10 cellular contexts compared by ENCODE assay signal in genomic region chr1:95035536-95035935, GRCh38. TPM values are rescaled to one million over a fixed set of nuclear protein-coding genes. Genes with fewer than 3 reads are reported as not detected.
DNase-seq lines count a peak whose midpoint lies in the region; ATAC-seq, FAIRE-seq and TF ChIP-seq lines count a peak whose summit lies in the region.
"Had no signal": no experiment of that assay in that cellular context is flagged by ENCODE, and none has a peak within 500 bp of the region (broad histone marks: within the 10 kb centered on the region; RNA-seq: fewer than 3 reads in every experiment).

No MANE protein-coding gene starts in this region.

- BruUV-seq in IMR-90 (replicated peaks; lab: Mats Ljungman, UMichigan) (no TSS peak), GM12878 (replicated peaks; lab: Mats Ljungman, UMichigan) (no TSS peak), OCI-LY7 (replicated peaks; lab: Mats Ljungman, UMichigan) (no TSS peak)

- H3K9ac ChIP-seq in IMR-90 (ENCODE audit: low read depth, low read length) (no peak overlapping the region), GM12878 (ENCODE audit: control insufficient read depth, insufficient read depth, low read length) (no peak overlapping the region), mesenchymal stem cell (ENCODE audit: low read length) (peak overlapping the region; percentile 39)

- POLR2A ChIA-PET in IMR-90 (lab: Charles Lee; ENCODE audit: unreplicated experiment) (interaction anchor here (0.7 kb wide), 1 partner anchor 618 kb away, joined by 3 read pairs; no protein-coding TSS in a partner anchor), GM12878 (lab: Charles Lee) (no interaction called here), OCI-LY7 (lab: Charles Lee) (no interaction called here)

- H2AK9ac ChIP-seq in IMR-90 (replicated peaks; ENCODE audit: low read depth, low read length, poor library complexity), result no peak overlapping the region

- peak overlapping the region; percentile 52; the same call in 1 of the 2 replicates for H3K4me2 ChIP-seq in IMR-90 (ENCODE audit: low read depth, low read length)
- no peak overlapping the region for H3K4me2 ChIP-seq in GM12878 (ENCODE audit: control insufficient read depth, insufficient read depth)
- no peak overlapping the region for H3K4me2 ChIP-seq in mesenchymal stem cell (ENCODE audit: low read length, poor library complexity, severe bottlenecking)
- no peak overlapping the region for H3K4me2 ChIP-seq in OCI-LY7 (ENCODE audit: low read length)

- peak overlapping the region; percentile 60; the same call in 1 of the 2 replicates for H2BK20ac ChIP-seq in IMR-90 (ENCODE audit: low read depth, low read length)

- H3K23ac ChIP-seq in IMR-90 (ENCODE audit: low read depth, low read length), result no peak overlapping the region
- H3K23ac ChIP-seq in mesenchymal stem cell (ENCODE audit: low read length in 2 of 2), result no peak overlapping the region

- H4K5ac ChIP-seq in IMR-90 (ENCODE audit: low read depth, low read length), result peak overlapping the region; percentile 57; the same call in 1 of the 2 replicates

- H3K79me1 ChIP-seq in IMR-90 (ENCODE audit: low read depth in 1 of 2, low read length in 2 of 2), result peaks cover 6 to 22% of the 10 kb centered on the region in 2 experiments; a peak in 3 of 4 replicates
- peaks cover 11% of the 10 kb centered on the region for H3K79me1 ChIP-seq in mesenchymal stem cell (replicated peaks; ENCODE audit: low read length, poor library complexity, severe bottlenecking)

- no CpG with 5 or more reads among the region's 1 CpG for WGBS in IMR-90 (ENCODE audit: extremely low coverage in 2 of 2, insufficient read length in 1 of 2), 2 experiments
- 94% methylated on average over 1 of the region's 1 CpG for WGBS in GM12878 (ENCODE audit: insufficient coverage, insufficient replicate concordance, low lambda C conversion rate, missing lambda C conversion rate)
- no CpG with 5 or more reads among the region's 1 CpG for WGBS in mesenchymal stem cell

- RAD21 ChIA-PET in GM12878 (lab: Charles Lee; ENCODE audit: unreplicated experiment), result no interaction called here

- SMC1A ChIA-PET in GM12878 (lab: Charles Lee; ENCODE audit: uncharacterized antibody, unreplicated experiment), result no interaction called here

- H3K56ac ChIP-seq in IMR-90 (ENCODE audit: extremely low read depth, insufficient read depth, low read length), result no peak overlapping the region

- no peaks in the 10 kb centered on the region for H3K79me2 ChIP-seq in GM12878 (ENCODE audit: control insufficient read depth, insufficient read depth, low read length)
- no peaks in the 10 kb centered on the region for H3K79me2 ChIP-seq in OCI-LY7 (ENCODE audit: insufficient read depth, low read depth, low read length)

- H2BK15ac ChIP-seq in IMR-90 (ENCODE audit: low read depth, low read length), result peak overlapping the region; percentile 63; the same call in 2 of the 3 replicates
- H2BK15ac ChIP-seq in mesenchymal stem cell (ENCODE audit: low read depth, poor library complexity, severe bottlenecking), result no peak overlapping the region

- TF ChIP-seq POLR2A in IMR-90 (IDR thresholded peaks at IDR 0.05; ENCODE audit: low read depth, low read length) (no peak), GM12878 (IDR thresholded peaks at IDR 0.05; ENCODE audit: low read depth, low read length) (no peak)

- H2BK120ac ChIP-seq in IMR-90 (ENCODE audit: low read depth, low read length) (0 out of 2 replicates have a peak overlapping the region, but pooled peaks have one; percentile 83), mesenchymal stem cell (ENCODE audit: low read depth, low read length) (no peak overlapping the region)

- no peaks in the 10 kb centered on the region for H4K20me1 ChIP-seq in IMR-90 (ENCODE audit: insufficient read depth, low read length)
- H4K20me1 ChIP-seq in GM12878 (ENCODE audit: control insufficient read depth, insufficient read depth), result no peaks in the 10 kb centered on the region
- H4K20me1 ChIP-seq in OCI-LY7 (ENCODE audit: insufficient read depth, low read length), result no peaks in the 10 kb centered on the region

- dilution Hi-C loops in IMR-90 (cut with HindIII; ENCODE audit: low sequenced_read_pairs, unreplicated experiment), result no loop called here

- H3K27me3 ChIP-seq in IMR-90 (ENCODE audit: control insufficient read depth, insufficient read depth, low read length), result no peaks in the 10 kb centered on the region
- no peaks in the 10 kb centered on the region for H3K27me3 ChIP-seq in GM12878 (replicated peaks in 1 of 2; ENCODE audit: control insufficient read depth in 2 of 2, insufficient read depth in 2 of 2, low read length in 1 of 2)
- no peaks in the 10 kb centered on the region for H3K27me3 ChIP-seq in mesenchymal stem cell (ENCODE audit: control insufficient read depth in 1 of 2, insufficient read depth in 1 of 2, low read length in 2 of 2)
- no peaks in the 10 kb centered on the region for H3K27me3 ChIP-seq in dorsolateral prefrontal cortex
- H3K27me3 ChIP-seq: cardiac muscle cell had no signal

- H3K9me3 ChIP-seq in IMR-90 (ENCODE audit: control insufficient read depth, insufficient read depth, low read length), result no peaks in the 10 kb centered on the region
- H3K9me3 ChIP-seq in GM12878 (replicated peaks; ENCODE audit: control insufficient read depth, insufficient read depth, low read length), result no peaks in the 10 kb centered on the region
- H3K9me3 ChIP-seq in mesenchymal stem cell (ENCODE audit: control insufficient read depth, low read length), result no peaks in the 10 kb centered on the region
- no peaks in the 10 kb centered on the region for H3K9me3 ChIP-seq in OCI-LY7 (ENCODE audit: low read length)

- H2AK5ac ChIP-seq in IMR-90 (ENCODE audit: low read depth, low read length), result peak overlapping the region; percentile 59; the same call in 1 of the 2 replicates
- H2AK5ac ChIP-seq in mesenchymal stem cell (ENCODE audit: low read length, severe bottlenecking), result no peak overlapping the region

- H3K4me3 ChIP-seq in AG10803 (ENCODE audit: low read length) (no peak overlapping the region), IMR-90 (ENCODE audit: insufficient read depth, low read depth, low read length) (no peak overlapping the region), GM12878 (no peak overlapping the region), mesenchymal stem cell (ENCODE audit: insufficient read depth in 1 of 2, low read depth in 1 of 2, low read length in 2 of 2) (no peak overlapping the region), OCI-LY7 (ENCODE audit: low read depth, low read length, poor library complexity, severe bottlenecking) (no peak overlapping the region), dorsolateral prefrontal cortex (no peak overlapping the region)
- H3K4me3 ChIP-seq: cardiac muscle cell had no signal

- H3K4me1 ChIP-seq in IMR-90 (ENCODE audit: control insufficient read depth, insufficient read depth, low read length) (peaks cover 18% of the 10 kb centered on the region), GM12878 (ENCODE audit: control insufficient read depth, insufficient read depth, low read length) (no peaks in the 10 kb centered on the region), mesenchymal stem cell (ENCODE audit: control insufficient read depth, insufficient read depth, low read depth, low read length) (peaks cover 5% of the 10 kb centered on the region), OCI-LY7 (ENCODE audit: insufficient read depth, low read length, poor library complexity, severe bottlenecking) (no peaks in the 10 kb centered on the region)

- no peak overlapping the region for H3K27ac ChIP-seq in IMR-90 (ENCODE audit: insufficient read depth, low read length)
- H3K27ac ChIP-seq in GM12878 (ENCODE audit: control insufficient read depth, insufficient read depth), result no peak overlapping the region
- peak overlapping the region; percentile 49 for H3K27ac ChIP-seq in mesenchymal stem cell (ENCODE audit: low read length, poor library complexity, severe bottlenecking)
- H3K27ac ChIP-seq in OCI-LY7 (ENCODE audit: low read depth, low read length, poor library complexity, severe bottlenecking), result no peak overlapping the region
- no peak overlapping the region for H3K27ac ChIP-seq in dorsolateral prefrontal cortex
- H3K27ac ChIP-seq: cardiac muscle cell had no signal

- H2BK5ac ChIP-seq in IMR-90 (ENCODE audit: low read depth, low read length, poor library complexity, severe bottlenecking), result peak overlapping the region; percentile 90
- H2BK5ac ChIP-seq in mesenchymal stem cell (ENCODE audit: low read depth, low read length, poor library complexity, severe bottlenecking), result no peak overlapping the region

- TF ChIP-seq RAD21 in IMR-90 (IDR thresholded peaks at IDR 0.05; ENCODE audit: low read length) (no peak), GM12878 (IDR thresholded peaks at IDR 0.05; ENCODE audit: insufficient read depth, low read depth, low read length) (no peak)

- FAIRE-seq in GM12878 (lab: Jason Lieb, UNC), result no peak

- H3K9me1 ChIP-seq in IMR-90 (ENCODE audit: insufficient read depth, low read length), result peaks cover 14% of the 10 kb centered on the region

- intact Hi-C loops in IMR-90 (cut with micrococcal nuclease), result no loop called here
- intact Hi-C loops in GM12878 (cut with micrococcal nuclease; ENCODE audit: unreplicated experiment), result no loop called here
- intact Hi-C loops in OCI-LY7 (cut with micrococcal nuclease; ENCODE audit: unreplicated experiment), result no loop called here
- intact Hi-C loops in dorsolateral prefrontal cortex (cut with DNase I), result no loop called here

- H2AFZ ChIP-seq in IMR-90 (replicated peaks; ENCODE audit: low read length, poor library complexity) (no peak overlapping the region), GM12878 (ENCODE audit: control insufficient read depth, low read depth, low read length) (no peak overlapping the region), mesenchymal stem cell (ENCODE audit: low read depth, low read length) (no peak overlapping the region), OCI-LY7 (ENCODE audit: low read length) (no peak overlapping the region)

- in situ Hi-C loops in IMR-90 (cut with MboI; ENCODE audit: low sequenced_read_pairs), result loop anchor here (5.0 kb wide), 1 partner anchor 113 kb away; no protein-coding TSS in a partner anchor
- in situ Hi-C loops in GM12878 (cut with MboI), result no loop called here

- peak; percentile 94 for DNase-seq in AG10803 (ENCODE audit: low read depth)
- DNase-seq in IMR-90, result peak; percentile 97
- DNase-seq in GM12878 (ENCODE audit: low read depth, low spot score), result no peak
- DNase-seq in mesenchymal stem cell, result peak; percentile 89
- no peak for DNase-seq in retina
- DNase-seq in islet precursor cell, result no peak
- DNase-seq in OCI-LY7 (ENCODE audit: low spot score), result no peak
- DNase-seq in dorsolateral prefrontal cortex, result no peak
- DNase-seq: NCI-H1417 treated with DMSO at 0.1 percent for 48 hours had no signal

- H3K4ac ChIP-seq in IMR-90 (ENCODE audit: low read depth, low read length), result peak overlapping the region; percentile 92; the same call in 1 of the 2 replicates
- H3K4ac ChIP-seq in mesenchymal stem cell (ENCODE audit: low read depth in 1 of 2, low read length in 2 of 2), result no peak overlapping the region

- H3K9me2 ChIP-seq in OCI-LY7 (ENCODE audit: insufficient read depth, low read length), result no peaks in the 10 kb centered on the region

- peak overlapping the region; percentile 62 for H3K14ac ChIP-seq in IMR-90 (replicated peaks; ENCODE audit: low read depth, low read length)
- no peak overlapping the region for H3K14ac ChIP-seq in mesenchymal stem cell (ENCODE audit: low read length in 2 of 2)

- peak overlapping the region in 1 of 2 experiments; percentile 70; a peak in 1 of 4 replicates for H4K8ac ChIP-seq in IMR-90 (ENCODE audit: low read depth in 2 of 2, low read length in 2 of 2)
- no peak overlapping the region for H4K8ac ChIP-seq in mesenchymal stem cell (ENCODE audit: low read length)

- CTCF ChIA-PET in IMR-90 (lab: Yijun Ruan, JAX) (no interaction called here), GM12878 (lab: Yijun Ruan, JAX) (interaction anchor here (1.4 kb wide), 1 partner anchor 8 kb away, joined by 6 read pairs; no protein-coding TSS in a partner anchor), OCI-LY7 (lab: Charles Lee; ENCODE audit: unreplicated experiment) (no interaction called here)

- no peak for TF ChIP-seq EP300 in GM12878 (IDR thresholded peaks at IDR 0.05; ENCODE audit: borderline replicate concordance in 1 of 2, control insufficient read depth in 1 of 2, low read depth in 2 of 2, low read length in 2 of 2)

- H2BK12ac ChIP-seq in mesenchymal stem cell (ENCODE audit: low read length in 2 of 2), result no peak overlapping the region

- H3K18ac ChIP-seq in IMR-90 (ENCODE audit: low read depth, low read length), result peak overlapping the region; percentile 86; the same call in 1 of the 2 replicates
- no peak overlapping the region for H3K18ac ChIP-seq in mesenchymal stem cell (ENCODE audit: low read depth in 1 of 2, low read length in 2 of 2)

- TF ChIP-seq CTCF in AG10803 (conservative IDR thresholded peaks at IDR 0.05; ENCODE audit: low read length) (no peak), IMR-90 (conservative IDR thresholded peaks at IDR 0.05; ENCODE audit: low read depth, low read length) (no peak), GM12878 (IDR thresholded peaks at IDR 0.05 in 2 of 3, conservative IDR thresholded peaks at IDR 0.05 in 1 of 3; ENCODE audit: control insufficient read depth in 2 of 3, extremely low read depth in 1 of 3, insufficient read depth in 1 of 3, low read depth in 3 of 3, low read length in 3 of 3) (no peak), OCI-LY7 (conservative IDR thresholded peaks at IDR 0.05; ENCODE audit: low read length) (no peak), dorsolateral prefrontal cortex (IDR thresholded peaks at IDR 0.05 in 54 of 56, conservative IDR thresholded peaks at IDR 0.05 in 2 of 56; ENCODE audit: low read depth in 1 of 56, partially characterized antibody in 56 of 56) (no peak)

- H3K36me3 ChIP-seq in IMR-90 (ENCODE audit: control insufficient read depth, insufficient read depth, low read length) (no peaks in the 10 kb centered on the region), GM12878 (ENCODE audit: control insufficient read depth in 2 of 2, insufficient read depth in 2 of 2, low read length in 1 of 2) (no peaks in the 10 kb centered on the region), mesenchymal stem cell (ENCODE audit: control insufficient read depth in 1 of 2, insufficient read depth in 2 of 2, low read depth in 1 of 2, low read length in 2 of 2) (no peaks in the 10 kb centered on the region), OCI-LY7 (ENCODE audit: insufficient read depth, low read length) (no peaks in the 10 kb centered on the region)
- H3K36me3 ChIP-seq: cardiac muscle cell had no signal

- H4K91ac ChIP-seq in IMR-90 (ENCODE audit: insufficient read depth, low read depth, low read length) (no peak overlapping the region), mesenchymal stem cell (ENCODE audit: low read length) (no peak overlapping the region)

- peak; percentile 67 for ATAC-seq in IMR-90 (ENCODE audit: low read depth)
- ATAC-seq in GM12878, result no peak

RNA-seq across cellular contexts. Expression of gene ALG14, which starts 37.2 kb away (rescaled TPM):
- total RNA-seq in IMR-90 (2012; rRNA removed), result 1.4 and 2.0 TPM in 2 replicates
- polyA plus RNA-seq in IMR-90 (2012; rRNA removed), result 1.6 and 1.7 TPM in 2 replicates
- polyA plus RNA-seq in IMR-90 (2012; cell fraction: cytosol; rRNA removed), result 1.2 and 2.0 TPM in 2 replicates
- polyA plus RNA-seq in IMR-90 (2012; cell fraction: nucleus; rRNA removed; ENCODE audit: low replicate concordance), result 0.60 and 0.75 TPM in 2 replicates
- total RNA-seq in GM12878 (2013; cell fraction: nucleolus; rRNA removed), result 2.0 and 2.9 TPM in 2 replicates
- total RNA-seq in GM12878 (2014; rRNA removed), result 4.4 and 4.8 TPM in 2 replicates
- total RNA-seq in GM12878 (2014; rRNA removed; fragmentation: Illumina TruSeq; extraction: Trizol), result 4.7 and 4.8 TPM in 2 replicates
- total RNA-seq in GM12878 (2021), result 4.8 and 8.4 TPM in 2 replicates
- polyA plus RNA-seq in GM12878 (2011; ENCODE audit: low read depth), result 0.42 TPM
- 1.9 and 3.3 TPM in 2 replicates for polyA plus RNA-seq in GM12878 (2011; rRNA removed)
- 0.88 and 2.9 TPM in 2 replicates for polyA plus RNA-seq in GM12878 (2011; cell fraction: cytosol; rRNA removed)
- 1.5 and 2.3 TPM in 2 replicates for polyA plus RNA-seq in GM12878 (2011; cell fraction: nucleus; rRNA removed)
- polyA plus RNA-seq in GM12878 (2012), result 1.5 and 2.7 TPM in 2 replicates
- 2.6 and 5.8 TPM in 2 replicates for polyA plus RNA-seq in GM12878 (2014; fragmentation: Illumina TruSeq; extraction: Trizol)
- 10 to 100 TPM; 15.1 to 19.2 TPM for polyA plus RNA-seq in GM12878 (2014; fragmentation: Nextera tagmentation; extraction: Ambion mirVana)
- 4.4 and 6.6 TPM in 2 replicates for polyA plus RNA-seq in GM12878 (2014; rRNA removed)
- polyA plus RNA-seq in GM12878 (2016; fragmentation: Nextera tagmentation; extraction: Ambion mirVana), result 10 to 100 TPM; 11.7 to 13.2 TPM
- 1.1 and 3.0 TPM in 2 replicates for polyA minus RNA-seq in GM12878 (2011; rRNA and poly(A)+ RNA removed)
- 0.31 TPM in 1 of 2 replicates, not detected in the other for polyA minus RNA-seq in GM12878 (2011; cell fraction: cytosol; rRNA and poly(A)+ RNA removed)
- 1.1 and 2.2 TPM in 2 replicates for polyA minus RNA-seq in GM12878 (2011; cell fraction: nucleus; rRNA and poly(A)+ RNA removed)
- polyA plus RNA-seq in mesenchymal stem cell (2013, experiment 1 of 2), result 7.6 TPM
- polyA plus RNA-seq in mesenchymal stem cell (2013, experiment 2 of 2), result 6.4 TPM
- 1.6 and 5.2 TPM in 2 replicates for total RNA-seq in OCI-LY7 (2014; rRNA removed; shearing (Covaris generic))
- total RNA-seq in OCI-LY7 (2022), result 4.9 and 8.3 TPM in 2 replicates
- total RNA-seq in dorsolateral prefrontal cortex, result 10 to 100 TPM in 30 of 120 experiments, 1 to 10 TPM in 90; 2.4 to 18.5 (median 8.3) TPM

Comparison
In these comparisons a context has a peak if more than half of its experiments do, and no peak if none do; other contexts are left out.
1. DNase-seq: peak in AG10803 (single experiment), IMR-90 (single experiment) and mesenchymal stem cell (single experiment); none in GM12878 (single experiment), retina (single experiment), islet precursor cell (single experiment), OCI-LY7 (single experiment) and dorsolateral prefrontal cortex (0 of 10).